ENCODE assay signal across 1 cellular context in genomic region chr1:244920911-244921310, GRCh38.
TF ChIP-seq lines count a peak whose summit lies in the region.

No MANE protein-coding gene starts in this region.

TF ChIP-seq in HepG2, 621 proteins besides CTCF, POLR2A, EP300 and RAD21 (continued from another document):
- TF ChIP-seq GMEB2 (CRISPR knock-in tag; IDR thresholded peaks at IDR 0.05; ENCODE audit: low read depth) (no peak), THAP8 (CRISPR knock-in tag; IDR thresholded peaks at IDR 0.05; ENCODE audit: borderline replicate concordance) (no peak), ZNF326 (CRISPR knock-in tag; IDR thresholded peaks at IDR 0.05; ENCODE audit: borderline replicate concordance) (no peak), ZNF260 (CRISPR knock-in tag; IDR thresholded peaks at IDR 0.05; ENCODE audit: borderline replicate concordance, low read depth) (no peak), MTF1 (CRISPR knock-in tag; IDR thresholded peaks at IDR 0.05) (no peak), EEA1 (CRISPR knock-in tag; IDR thresholded peaks at IDR 0.05; ENCODE audit: borderline replicate concordance) (no peak), CCAR2 (optimal IDR thresholded peaks at IDR 0.05; ENCODE audit: low read depth, low read length) (no peak), ZMAT3 (CRISPR knock-in tag; conservative IDR thresholded peaks at IDR 0.05) (no peak), HOXA3 (CRISPR knock-in tag; IDR thresholded peaks at IDR 0.05) (no peak)
